In genomic region chr19:10230904-10231623, GRCh38 we compare ENCODE assay signal across 2 cellular contexts.
TF ChIP-seq lines count a peak whose summit lies in the region.

TSS of gene S1PR2 (minus strand) at chr19:10231331. CDS start at chr19:10224905, 6,426 bp downstream.

TF ChIP-seq in HEK293, 187 proteins besides CTCF, POLR2A, EP300 and RAD21 (continued from another document and continues in another):
- TF ChIP-seq ZNF561 (tag by site-specific recombination; IDR thresholded peaks at IDR 0.05; ENCODE audit: borderline replicate concordance) (0 out of 2 replicates have a peak, but pooled peaks have one; percentile 51), KLF1 (tag by site-specific recombination; IDR thresholded peaks at IDR 0.05) (0 out of 2 replicates have a peak, but pooled peaks have one; percentile 23), ZNF121 (tag by site-specific recombination; IDR thresholded peaks at IDR 0.05) (no peak), ATF2 (tag by site-specific recombination; IDR thresholded peaks at IDR 0.05; ENCODE audit: low read depth) (peak; percentile 93), ZSCAN23 (tag by site-specific recombination; IDR thresholded peaks at IDR 0.05) (no peak), ZXDB (tag by site-specific recombination; IDR thresholded peaks at IDR 0.05) (no peak), ZNF114 (tag by site-specific recombination; IDR thresholded peaks at IDR 0.05) (no peak), ZNF664 (tag by site-specific recombination; IDR thresholded peaks at IDR 0.05) (no peak), ZSCAN30 (tag by site-specific recombination; IDR thresholded peaks at IDR 0.05) (peak; percentile 52; the same call in 1 of the 2 replicates), ZFP3 (tag by site-specific recombination; IDR thresholded peaks at IDR 0.05; ENCODE audit: low read depth) (no peak), ZBTB10 (tag by site-specific recombination; IDR thresholded peaks at IDR 0.05) (peak; percentile 68; the same call in 1 of the 2 replicates), ZNF596 (tag by site-specific recombination; IDR thresholded peaks at IDR 0.05) (0 out of 2 replicates have a peak, but pooled peaks have one; percentile 41), SP2 (tag by site-specific recombination; IDR thresholded peaks at IDR 0.05) (peak; percentile 53), KLF9 (tag by site-specific recombination; IDR thresholded peaks at IDR 0.05; ENCODE audit: low read depth) (peak; percentile 40; the same call in 1 of the 2 replicates), ZNF148 (tag by site-specific recombination; IDR thresholded peaks at IDR 0.05; ENCODE audit: borderline replicate concordance) (no peak), ZNF311 (tag by site-specific recombination; IDR thresholded peaks at IDR 0.05; ENCODE audit: borderline replicate concordance) (no peak), ZNF629 (tag by site-specific recombination; IDR thresholded peaks at IDR 0.05) (peak; percentile 93), KLF7 (tag by site-specific recombination; IDR thresholded peaks at IDR 0.05; ENCODE audit: borderline replicate concordance) (no peak), IKZF3 (tag by site-specific recombination; IDR thresholded peaks at IDR 0.05) (peak; percentile 42; the same call in 1 of the 2 replicates), GLI4 (tag by site-specific recombination; IDR thresholded peaks at IDR 0.05) (no peak), ZNF747 (tag by site-specific recombination; IDR thresholded peaks at IDR 0.05) (no peak), ZNF549 (tag by site-specific recombination; IDR thresholded peaks at IDR 0.05) (no peak), ZNF211 (tag by site-specific recombination; IDR thresholded peaks at IDR 0.05; ENCODE audit: low read depth) (no peak), ZNF433 (tag by site-specific recombination; IDR thresholded peaks at IDR 0.05; ENCODE audit: low read depth) (no peak), ZBTB44 (tag by site-specific recombination; IDR thresholded peaks at IDR 0.05) (peak; percentile 24; the same call in 1 of the 2 replicates), ZNF658 (tag by site-specific recombination; IDR thresholded peaks at IDR 0.05) (no peak)

TF ChIP-seq in WTC11, 78 proteins besides CTCF, POLR2A, EP300 and RAD21 (continued from another document):
- TF ChIP-seq ATF3 (CRISPR knock-in tag; conservative IDR thresholded peaks at IDR 0.05) (no peak), HMGXB4 (CRISPR knock-in tag; IDR thresholded peaks at IDR 0.05) (peak; percentile 63; the same call in 1 of the 2 replicates), ARID4B (CRISPR knock-in tag; IDR thresholded peaks at IDR 0.05; ENCODE audit: borderline replicate concordance) (0 out of 2 replicates have a peak, but pooled peaks have one; percentile 48), CREM (CRISPR knock-in tag; IDR thresholded peaks at IDR 0.05) (0 out of 2 replicates have a peak, but pooled peaks have one; percentile 43), ZNF317 (CRISPR knock-in tag; IDR thresholded peaks at IDR 0.05; ENCODE audit: borderline replicate concordance, low read depth) (0 out of 2 replicates have a peak, but pooled peaks have one; percentile 28), ZNF416 (CRISPR knock-in tag; IDR thresholded peaks at IDR 0.05) (0 out of 2 replicates have a peak, but pooled peaks have one; percentile 15), CDX4 (CRISPR knock-in tag; IDR thresholded peaks at IDR 0.05; ENCODE audit: borderline replicate concordance) (no peak), PRRX2 (CRISPR knock-in tag; IDR thresholded peaks at IDR 0.05) (no peak), HMGA2 (CRISPR knock-in tag; IDR thresholded peaks at IDR 0.05) (no peak), ZNF121 (CRISPR knock-in tag; IDR thresholded peaks at IDR 0.05) (no peak), SP1 (CRISPR knock-in tag; conservative IDR thresholded peaks at IDR 0.05) (peak; percentile 29; the same call in 1 of the 2 replicates), STAT6 (CRISPR knock-in tag; conservative IDR thresholded peaks at IDR 0.05; ENCODE audit: low read depth) (no peak), ESRRA (CRISPR knock-in tag; IDR thresholded peaks at IDR 0.05; ENCODE audit: borderline replicate concordance) (no peak), JAZF1 (CRISPR knock-in tag; IDR thresholded peaks at IDR 0.05) (no peak)
